1 cellular context compared by ENCODE assay signal in the genomic region with DNA sequence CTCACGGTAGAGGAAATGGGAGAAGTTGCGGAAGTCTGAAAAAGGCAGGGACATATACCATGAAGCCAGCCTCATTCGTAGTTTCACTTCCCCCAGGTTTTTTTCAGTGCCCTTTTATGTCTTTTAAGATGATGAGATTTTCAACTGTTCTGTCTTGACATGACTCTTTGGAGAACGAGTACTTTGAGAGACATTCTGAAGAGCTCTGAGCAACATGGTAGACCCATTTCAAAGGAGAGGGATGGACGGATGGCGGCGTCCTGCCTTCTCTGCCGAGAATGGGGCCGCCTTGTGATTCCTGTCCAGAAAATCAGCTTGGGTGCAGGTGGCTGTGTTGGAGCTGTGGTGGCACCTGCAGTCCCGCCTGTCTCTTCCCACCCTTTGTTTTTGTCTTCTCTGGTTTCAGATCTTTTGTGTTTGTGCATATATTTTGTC.
TF ChIP-seq lines count a peak whose summit lies in the region.

No MANE protein-coding gene starts in this region.

TF ChIP-seq in A549, 52 proteins besides CTCF, POLR2A, EP300 and RAD21 (continued from another document):
- TF ChIP-seq FOXS1 (CRISPR knock-in tag; IDR thresholded peaks at IDR 0.05) (no peak), RARB (CRISPR knock-in tag; IDR thresholded peaks at IDR 0.05) (no peak), KDM5A (IDR thresholded peaks at IDR 0.05) (no peak), NR3C1 (IDR thresholded peaks at IDR 0.05) (no peak)
- TF ChIP-seq, protein P1, sequence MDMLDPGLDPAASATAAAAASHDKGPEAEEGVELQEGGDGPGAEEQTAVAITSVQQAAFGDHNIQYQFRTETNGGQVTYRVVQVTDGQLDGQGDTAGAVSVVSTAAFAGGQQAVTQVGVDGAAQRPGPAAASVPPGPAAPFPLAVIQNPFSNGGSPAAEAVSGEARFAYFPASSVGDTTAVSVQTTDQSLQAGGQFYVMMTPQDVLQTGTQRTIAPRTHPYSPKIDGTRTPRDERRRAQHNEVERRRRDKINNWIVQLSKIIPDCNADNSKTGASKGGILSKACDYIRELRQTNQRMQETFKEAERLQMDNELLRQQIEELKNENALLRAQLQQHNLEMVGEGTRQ (IDR thresholded peaks at IDR 0.05): no peak
- TF ChIP-seq, protein P2, sequence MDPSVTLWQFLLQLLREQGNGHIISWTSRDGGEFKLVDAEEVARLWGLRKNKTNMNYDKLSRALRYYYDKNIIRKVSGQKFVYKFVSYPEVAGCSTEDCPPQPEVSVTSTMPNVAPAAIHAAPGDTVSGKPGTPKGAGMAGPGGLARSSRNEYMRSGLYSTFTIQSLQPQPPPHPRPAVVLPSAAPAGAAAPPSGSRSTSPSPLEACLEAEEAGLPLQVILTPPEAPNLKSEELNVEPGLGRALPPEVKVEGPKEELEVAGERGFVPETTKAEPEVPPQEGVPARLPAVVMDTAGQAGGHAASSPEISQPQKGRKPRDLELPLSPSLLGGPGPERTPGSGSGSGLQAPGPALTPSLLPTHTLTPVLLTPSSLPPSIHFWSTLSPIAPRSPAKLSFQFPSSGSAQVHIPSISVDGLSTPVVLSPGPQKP (IDR thresholded peaks at IDR 0.05; ENCODE audit: low read depth, low read length): no peak
- TF ChIP-seq, protein P3, sequence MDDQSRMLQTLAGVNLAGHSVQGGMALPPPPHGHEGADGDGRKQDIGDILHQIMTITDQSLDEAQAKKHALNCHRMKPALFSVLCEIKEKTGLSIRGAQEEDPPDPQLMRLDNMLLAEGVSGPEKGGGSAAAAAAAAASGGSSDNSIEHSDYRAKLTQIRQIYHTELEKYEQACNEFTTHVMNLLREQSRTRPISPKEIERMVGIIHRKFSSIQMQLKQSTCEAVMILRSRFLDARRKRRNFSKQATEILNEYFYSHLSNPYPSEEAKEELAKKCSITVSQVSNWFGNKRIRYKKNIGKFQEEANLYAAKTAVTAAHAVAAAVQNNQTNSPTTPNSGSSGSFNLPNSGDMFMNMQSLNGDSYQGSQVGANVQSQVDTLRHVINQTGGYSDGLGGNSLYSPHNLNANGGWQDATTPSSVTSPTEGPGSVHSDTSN (IDR thresholded peaks at IDR 0.05): no peak
TF ChIP-seq in A549: peak in this region for 0.
